11 cellular contexts compared by ENCODE assay signal in the genomic region with DNA sequence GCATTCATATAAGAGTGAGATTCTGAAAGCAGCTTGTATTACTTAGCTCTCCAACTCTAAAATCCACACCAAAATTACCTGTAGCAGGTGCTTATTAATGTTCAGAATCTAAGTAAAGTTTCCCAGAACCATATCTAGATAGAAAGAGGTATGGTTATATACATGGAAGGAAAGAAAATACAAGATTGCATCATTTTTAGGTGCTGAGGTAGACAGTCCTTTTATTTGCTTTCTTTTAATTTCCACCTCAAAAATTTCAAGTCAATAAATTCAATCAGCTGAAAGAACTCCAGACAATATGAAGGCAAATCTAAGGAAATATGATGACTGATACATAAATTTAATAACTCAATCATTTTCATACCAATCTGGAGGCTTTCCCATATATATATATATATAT.
"Had no signal": no experiment of that assay in that cellular context is flagged by ENCODE, and none has a peak within 500 bp of the region (broad histone marks: within the 10 kb centered on the region; RNA-seq: fewer than 3 reads in every experiment).

No MANE protein-coding gene starts in this region.

- H3K4me2 ChIP-seq: GM23338 had no signal

- H3K9me3 ChIP-seq: HAP-1 had no signal

- H3K27ac ChIP-seq: GM23248 had no signal

- H3K36me3 ChIP-seq: HAP-1 had no signal

- H3K4me3 ChIP-seq: GM23248, GM23338, HAP-1 had no signal

- H3K4me1 ChIP-seq: HAP-1 had no signal

- ATAC-seq: GM23338, HCT116 had no signal

- DNase-seq: GM23248, GOT3, H7, H9, HCEC 1CT, HFFc6 had no signal

- FAIRE-seq: H1, H54 had no signal

- H3K9ac ChIP-seq: GM23248 had no signal

- H2AFZ ChIP-seq: GM23248, GM23338 had no signal
